In genomic region chr2:232632904-232633412, GRCh38 we compare ENCODE assay signal across 8 cellular contexts. TPM values are rescaled to one million over a fixed set of nuclear protein-coding genes. Genes with fewer than 3 reads are reported as not detected.
A peak's percentile ranks its signal among the peaks of the same experiment; 100 is the strongest.
DNase-seq lines count a peak whose midpoint lies in the region; ATAC-seq and TF ChIP-seq lines count a peak whose summit lies in the region.

No MANE protein-coding gene starts in this region.

- H3K27ac ChIP-seq in ACC112 (ENCODE audit: low read depth, low read length) = no peak overlapping the region
- H3K27ac ChIP-seq in HUES6 (ENCODE audit: low read depth, low read length) = no peak overlapping the region
- H3K27ac ChIP-seq in liver (ENCODE audit: low read depth in 1 of 2, low read length in 2 of 2) = peak overlapping the region; percentile 76 to 89
- H3K27ac ChIP-seq in suprapubic skin = peak overlapping the region; percentile 89

- H3K79me2 ChIP-seq in ACC112 (ENCODE audit: control insufficient read depth, insufficient read depth, low read length, unreplicated experiment) = no peaks in the 10 kb centered on the region

- TF ChIP-seq CTCF in liver (IDR thresholded peaks at IDR 0.05; ENCODE audit: low read depth, low read length, missing input control) (peak; percentile 21), suprapubic skin (IDR thresholded peaks at IDR 0.05) (no peak)

- no peak for ATAC-seq in HG03469 (IDR thresholded peaks at IDR 0.05; ENCODE audit: unreplicated experiment)

- H3K36me3 ChIP-seq in ACC112 (ENCODE audit: insufficient read depth, low read length) (no peaks in the 10 kb centered on the region), HUES6 (ENCODE audit: control insufficient read depth, insufficient read depth, low read length) (no peaks in the 10 kb centered on the region), liver (ENCODE audit: control insufficient read depth in 4 of 4, insufficient read depth in 3 of 4, low read depth in 1 of 4, low read length in 3 of 4) (no peaks in the 10 kb centered on the region), suprapubic skin (no peaks in the 10 kb centered on the region)

- DNase-seq in cerebellar cortex (ENCODE audit: low spot score) (peak; percentile 22), suprapubic skin (ENCODE audit: low spot score in 2 of 2) (peak in 1 of 2 donors; percentile 85), EL (no peak), ureter (ENCODE audit: low spot score) (no peak)

- H3K4me3 ChIP-seq in ACC112 (ENCODE audit: low read depth, low read length) (peak overlapping the region; percentile 75), HUES6 (ENCODE audit: low read depth, low read length) (peak overlapping the region; percentile 77), liver (ENCODE audit: low read depth in 1 of 3, low read length in 3 of 3) (peak overlapping the region; percentile 42 to 90 (median 73)), suprapubic skin (peak overlapping the region; percentile 81)

- TF ChIP-seq RAD21 in liver (IDR thresholded peaks at IDR 0.05) = peak; percentile 4

- 1% methylated on average over 40 of the region's 40 CpGs for WGBS in liver
- under 1% methylated on average over 23 of the region's 40 CpGs for WGBS in suprapubic skin

- H3K27me3 ChIP-seq in ACC112 (ENCODE audit: insufficient read depth, low read length) (peaks cover 58% of the 10 kb centered on the region), HUES6 (ENCODE audit: control insufficient read depth, insufficient read depth, low read length) (peaks cover 56% of the 10 kb centered on the region), liver (ENCODE audit: control insufficient read depth in 4 of 4, insufficient read depth in 4 of 4, low read length in 3 of 4) (no peaks in the 10 kb centered on the region), suprapubic skin (peaks cover 26% of the 10 kb centered on the region)

- TF ChIP-seq POLR2A in suprapubic skin (IDR thresholded peaks at IDR 0.05) = no peak

- H3K4me1 ChIP-seq in ACC112 (ENCODE audit: control insufficient read depth, insufficient read depth, low read length, unreplicated experiment) (peaks cover 8% of the 10 kb centered on the region), HUES6 (ENCODE audit: control insufficient read depth, insufficient read depth, low read length) (no peaks in the 10 kb centered on the region), liver (ENCODE audit: control insufficient read depth in 4 of 4, insufficient read depth in 4 of 4, low read length in 3 of 4) (peaks cover 0 to 21% (median 8%) of the 10 kb centered on the region in 4 donors), suprapubic skin (peaks cover 21% of the 10 kb centered on the region)

- no peaks in the 10 kb centered on the region for H3K9me3 ChIP-seq in HUES6 (ENCODE audit: control insufficient read depth, insufficient read depth, low read depth, low read length)
- H3K9me3 ChIP-seq in liver (ENCODE audit: control insufficient read depth in 4 of 4, low read length in 3 of 4) = no peaks in the 10 kb centered on the region
- no peaks in the 10 kb centered on the region for H3K9me3 ChIP-seq in suprapubic skin

- H2AFZ ChIP-seq in ACC112 (ENCODE audit: low read length, unreplicated experiment) = peak overlapping the region; percentile 61

- H3K9ac ChIP-seq in HUES6 (ENCODE audit: low read length) (peak overlapping the region; percentile 64), liver (ENCODE audit: low read depth in 1 of 2, low read length in 2 of 2) (peak overlapping the region; percentile 41 to 64)

- TF ChIP-seq EP300 in suprapubic skin (IDR thresholded peaks at IDR 0.05) = no peak

TF ChIP-seq in liver, 16 proteins besides CTCF, POLR2A, EP300 and RAD21:
- TF ChIP-seq REST (IDR thresholded peaks at IDR 0.05) (peak; percentile 17), YY1 (IDR thresholded peaks at IDR 0.05) (no peak), EGR1 (IDR thresholded peaks at IDR 0.05; ENCODE audit: low read depth in 2 of 2) (peak in 1 of 2 donors; percentile 74)

RNA-seq across cellular contexts. Expression of gene EFHD1, which starts 0.4 kb away (rescaled TPM):
- 10 to 100 TPM in 1 of 2 donors, 1 to 10 TPM in 1; 3.3 to 13.9 TPM for total RNA-seq in liver
- 10 to 100 TPM in 1 of 2 donors, 1 to 10 TPM in 1; 6.7 to 28.5 TPM for polyA plus RNA-seq in liver
- 10 to 100 TPM in 3 of 4 donors, 1 to 10 TPM in 1; 4.2 to 18.4 (median 16.6) TPM for total RNA-seq in suprapubic skin
- 15.9 TPM for total RNA-seq in ureter

Comparison
In these comparisons a context has a peak if more than half of its experiments do, and no peak if none do; other contexts are left out.
1. H3K27ac ChIP-seq: peak in liver (2 of 2) and suprapubic skin (single experiment); none in ACC112 (single experiment) and HUES6 (single experiment).
2. Peak in every context shown above with its lines, with median percentiles within 50 percentile points of each other: H3K4me3 ChIP-seq.